Comparison of ENCODE assay signal across 8 cellular contexts in the genomic region with DNA sequence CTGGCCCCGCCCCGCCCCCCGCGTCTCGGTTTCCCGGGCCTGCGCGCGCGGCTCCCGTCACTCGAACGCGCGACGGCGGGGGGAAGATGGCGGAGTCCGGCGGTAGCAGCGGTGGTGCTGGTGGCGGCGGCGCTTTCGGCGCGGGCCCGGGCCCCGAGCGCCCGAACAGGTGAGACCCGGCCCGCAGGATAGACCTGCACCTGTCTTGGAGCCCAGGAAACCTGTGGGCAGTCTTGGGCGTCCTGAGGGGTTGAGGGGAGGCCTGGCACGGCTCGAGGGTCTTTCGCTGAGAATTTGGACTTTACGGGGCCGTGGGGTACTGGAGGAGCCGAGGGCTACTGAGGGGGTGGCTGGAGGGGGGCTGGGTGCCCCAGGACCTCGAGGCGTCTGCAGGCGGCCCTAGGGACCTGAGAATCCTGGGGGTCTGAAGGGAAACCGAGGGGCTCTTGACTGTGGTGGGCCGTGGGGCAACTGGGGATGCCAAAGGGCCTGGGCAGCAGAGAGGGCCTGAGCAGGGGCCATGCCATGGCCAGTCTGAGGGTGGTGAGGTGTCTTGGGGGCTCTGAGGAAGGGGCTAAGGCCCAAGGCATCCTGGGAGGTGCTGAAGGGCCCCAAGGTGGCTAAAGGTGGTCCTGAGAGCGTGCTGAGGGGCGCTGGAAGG. TPM values are rescaled to one million over a fixed set of nuclear protein-coding genes. Genes with fewer than 3 reads are reported as not detected.
DNase-seq lines count a peak whose midpoint lies in the region; ATAC-seq and TF ChIP-seq lines count a peak whose summit lies in the region.

A gene with protein sequence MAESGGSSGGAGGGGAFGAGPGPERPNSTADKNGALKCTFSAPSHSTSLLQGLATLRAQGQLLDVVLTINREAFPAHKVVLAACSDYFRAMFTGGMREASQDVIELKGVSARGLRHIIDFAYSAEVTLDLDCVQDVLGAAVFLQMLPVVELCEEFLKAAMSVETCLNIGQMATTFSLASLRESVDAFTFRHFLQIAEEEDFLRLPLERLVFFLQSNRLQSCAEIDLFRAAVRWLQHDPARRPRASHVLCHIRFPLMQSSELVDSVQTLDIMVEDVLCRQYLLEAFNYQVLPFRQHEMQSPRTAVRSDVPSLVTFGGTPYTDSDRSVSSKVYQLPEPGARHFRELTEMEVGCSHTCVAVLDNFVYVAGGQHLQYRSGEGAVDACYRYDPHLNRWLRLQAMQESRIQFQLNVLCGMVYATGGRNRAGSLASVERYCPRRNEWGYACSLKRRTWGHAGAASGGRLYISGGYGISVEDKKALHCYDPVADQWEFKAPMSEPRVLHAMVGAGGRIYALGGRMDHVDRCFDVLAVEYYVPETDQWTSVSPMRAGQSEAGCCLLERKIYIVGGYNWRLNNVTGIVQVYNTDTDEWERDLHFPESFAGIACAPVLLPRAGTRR (plus strand): TSS at position 60 of the 661 bp plus-strand sequence. CDS start 27 bp downstream, at position 87.

- H3K36me3 Mint-ChIP-seq in CD8-positive, alpha-beta T cell = peaks cover 8% of the 10 kb centered on the region

- peaks cover 37% of the 10 kb centered on the region for H3K79me2 ChIP-seq in MM.1S (ENCODE audit: low read length)

- no peak for ATAC-seq in CD8-positive, alpha-beta T cell
- no peak for ATAC-seq in GM19351 (IDR thresholded peaks at IDR 0.05; ENCODE audit: unreplicated experiment)
- no peak for ATAC-seq in HG02885 (IDR thresholded peaks at IDR 0.05; ENCODE audit: poor library complexity, unreplicated experiment)

- peak within 1 kb of the TSS; percentile 79 for H3K4me3 ChIP-seq in CD8-positive, alpha-beta T cell (ENCODE audit: low read depth, low read length)
- H3K4me3 ChIP-seq in MM.1S (ENCODE audit: low read length) = peak within 1 kb of the TSS; percentile 98
- peak within 1 kb of the TSS; percentile 67 for H3K4me3 ChIP-seq in effector memory CD4-positive, alpha-beta T cell (ENCODE audit: insufficient read depth, low read depth, low read length, poor library complexity, severe bottlenecking)
- peak within 1 kb of the TSS; percentile 89 for H3K4me3 ChIP-seq in neuron (ENCODE audit: low read length)

- H3K36me3 ChIP-seq in CD8-positive, alpha-beta T cell (ENCODE audit: insufficient read depth, low read length) = no peaks in the 10 kb centered on the region
- H3K36me3 ChIP-seq in MM.1S (replicated peaks; ENCODE audit: insufficient read depth, low read length) (no peaks in the 10 kb centered on the region), neuron (ENCODE audit: insufficient read depth, low read length) (no peaks in the 10 kb centered on the region)
- H3K36me3 ChIP-seq in effector memory CD4-positive, alpha-beta T cell (ENCODE audit: control insufficient read depth, insufficient read depth, low read length) = no peaks in the 10 kb centered on the region

- TF ChIP-seq CTCF in CD8-positive, alpha-beta T cell (IDR thresholded peaks at IDR 0.05) = no peak
- TF ChIP-seq CTCF in MM.1S (IDR thresholded peaks at IDR 0.05; ENCODE audit: low read length) = no peak

- DNase-seq in CD8-positive, alpha-beta T cell = peak in 2 of 7 experiments; percentile 12 to 52
- no peak for DNase-seq in MM.1S
- no peak for DNase-seq in effector memory CD4-positive, alpha-beta T cell
- no peak for DNase-seq in activated effector memory CD4-positive, alpha-beta T cell treated with Interleukin-2 at 50 U/mL for 16 hours
- no peak for DNase-seq in effector CD8-positive, alpha-beta T cell (lab: John Stamatoyannopoulos, UW)

- no peaks in the 10 kb centered on the region for H3K9me3 ChIP-seq in CD8-positive, alpha-beta T cell (ENCODE audit: low read length)
- H3K9me3 ChIP-seq in MM.1S (replicated peaks; ENCODE audit: insufficient read depth, low read length) (no peaks in the 10 kb centered on the region), neuron (ENCODE audit: low read length) (no peaks in the 10 kb centered on the region)
- no peaks in the 10 kb centered on the region for H3K9me3 ChIP-seq in effector memory CD4-positive, alpha-beta T cell (ENCODE audit: control insufficient read depth, low read length)

- peaks cover 22% of the 10 kb centered on the region for H3K4me1 ChIP-seq in CD8-positive, alpha-beta T cell (ENCODE audit: insufficient read depth, low read length)
- H3K4me1 ChIP-seq in MM.1S (ENCODE audit: low read length) (peaks cover 23% of the 10 kb centered on the region), neuron (ENCODE audit: insufficient read depth, low read length) (peaks cover 16% of the 10 kb centered on the region)
- peaks cover 7% of the 10 kb centered on the region for H3K4me1 ChIP-seq in effector memory CD4-positive, alpha-beta T cell (ENCODE audit: control insufficient read depth, insufficient read depth, low read length, poor library complexity, severe bottlenecking)

- H3K9me2 ChIP-seq in MM.1S (replicated peaks; ENCODE audit: insufficient read depth, low read length) = no peaks in the 10 kb centered on the region

- H3K9ac ChIP-seq in MM.1S (ENCODE audit: low read length) = peak within 1 kb of the TSS; percentile 97

- H3K9me3 Mint-ChIP-seq in CD8-positive, alpha-beta T cell = no peaks in the 10 kb centered on the region

- no peaks in the 10 kb centered on the region for H3K27me3 ChIP-seq in CD8-positive, alpha-beta T cell (ENCODE audit: insufficient read depth, low read length)
- no peaks in the 10 kb centered on the region for H3K27me3 ChIP-seq in MM.1S (replicated peaks; ENCODE audit: insufficient read depth, low read length)
- H3K27me3 ChIP-seq in effector memory CD4-positive, alpha-beta T cell (replicated peaks; ENCODE audit: control insufficient read depth, insufficient read depth, low read length, poor library complexity, severe bottlenecking) = no peaks in the 10 kb centered on the region
- no peaks in the 10 kb centered on the region for H3K27me3 ChIP-seq in neuron (ENCODE audit: insufficient read depth, low read length)

- peak within 1 kb of the TSS; percentile 99 for H3K4me2 ChIP-seq in MM.1S (ENCODE audit: low read depth, low read length)

- POLR2A ChIA-PET in CD8-positive, alpha-beta T cell (lab: Charles Lee) = no interaction called here

- peaks cover 39% of the 10 kb centered on the region for H3K4me1 Mint-ChIP-seq in CD8-positive, alpha-beta T cell (ENCODE audit: low read depth)

- peak within 1 kb of the TSS; percentile 70 for H3K27ac ChIP-seq in CD8-positive, alpha-beta T cell (ENCODE audit: low read depth, low read length)
- H3K27ac ChIP-seq in MM.1S (ENCODE audit: low read length) = peak within 1 kb of the TSS; percentile 52; the same call in 1 of the 2 replicates
- peak within 1 kb of the TSS; percentile 79 for H3K27ac ChIP-seq in effector memory CD4-positive, alpha-beta T cell (ENCODE audit: insufficient read depth, low read length, poor library complexity, severe bottlenecking)

- no peaks in the 10 kb centered on the region for H3F3A ChIP-seq in MM.1S (ENCODE audit: insufficient read depth, low read length)

- H2AFZ ChIP-seq in MM.1S (ENCODE audit: low read length) (peak within 1 kb of the TSS; percentile 95), neuron (ENCODE audit: low read depth, low read length) (peak within 1 kb of the TSS; percentile 77)

- H4K20me1 ChIP-seq in MM.1S (ENCODE audit: insufficient read depth, low read length) = no peaks in the 10 kb centered on the region

- CTCF ChIA-PET in CD8-positive, alpha-beta T cell (lab: Charles Lee) = no interaction called here

- peaks cover 6% of the 10 kb centered on the region for H3K27me3 Mint-ChIP-seq in CD8-positive, alpha-beta T cell (ENCODE audit: low read depth)

- H3K4me3 Mint-ChIP-seq in CD8-positive, alpha-beta T cell = peak within 1 kb of the TSS; percentile 89

- peak within 1 kb of the TSS; percentile 82 for H3K27ac Mint-ChIP-seq in CD8-positive, alpha-beta T cell

- intact Hi-C loops in CD8-positive, alpha-beta T cell (cut with DNase I, micrococcal nuclease) = loop anchor here (1.0 to 10.0 kb wide), 17 partner anchors 24 to 688 kb away; a partner anchor contains a TSS

RNA-seq across cellular contexts. Expression of the gene that starts here (rescaled TPM):
- 10 to 100 TPM; 21.4 to 26.4 TPM for total RNA-seq in CD8-positive, alpha-beta T cell
